ENCODE assay signal across 1 cellular context in the genomic region with DNA sequence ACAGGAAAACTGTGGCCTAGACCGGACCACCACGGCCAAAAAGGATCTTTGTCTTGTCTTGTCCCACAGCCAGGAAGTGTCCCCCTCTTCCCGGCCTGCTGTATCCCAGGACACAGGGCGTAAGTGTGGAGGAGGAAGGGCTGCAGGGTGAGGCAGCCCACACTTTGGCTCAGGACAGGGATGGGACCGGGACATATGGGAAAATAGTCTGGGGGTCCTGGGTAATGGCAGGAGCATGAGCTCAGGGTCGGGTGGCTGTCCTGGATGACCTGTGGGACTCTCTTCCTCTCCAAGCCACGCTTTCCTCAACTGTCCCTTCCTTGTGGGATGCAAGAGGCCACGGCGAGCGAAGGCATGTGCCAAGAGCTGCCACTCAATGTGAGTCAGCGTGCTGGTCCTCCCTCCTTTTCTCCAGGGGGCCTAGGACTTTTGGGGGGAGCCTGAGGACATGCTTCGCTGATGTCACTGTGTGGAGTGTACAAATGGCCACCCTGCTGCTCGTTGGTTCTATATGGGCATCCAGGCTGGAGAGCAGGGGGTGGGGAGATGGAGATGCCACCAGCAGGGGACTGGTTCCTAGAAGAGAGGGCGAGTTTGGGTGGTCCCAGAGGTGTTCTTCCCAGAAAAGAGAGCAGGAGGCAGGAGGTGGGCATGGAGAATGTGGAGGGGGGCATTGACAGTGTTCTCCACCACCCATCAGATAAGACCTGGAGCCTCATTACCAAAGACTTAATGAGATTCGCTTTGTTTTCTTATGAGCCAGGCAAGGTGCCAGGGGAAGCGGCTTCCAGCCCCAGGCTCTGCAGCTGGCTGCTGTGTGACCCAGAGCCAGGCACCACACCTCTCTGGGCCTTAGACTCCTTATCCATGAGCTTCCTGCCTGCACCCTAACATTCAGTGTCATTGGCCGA.
TF ChIP-seq lines count a peak whose summit lies in the region.

No MANE protein-coding gene starts in this region.

TF ChIP-seq in IMR-90, 13 proteins besides CTCF, POLR2A, EP300 and RAD21:
- no peak for TF ChIP-seq BHLHE40 (IDR thresholded peaks at IDR 0.05; ENCODE audit: low read depth, low read length)
- TF ChIP-seq CEBPB (IDR thresholded peaks at IDR 0.05; ENCODE audit: low read depth, low read length): no peak
- no peak for TF ChIP-seq SMC3 (IDR thresholded peaks at IDR 0.05; ENCODE audit: low read depth, low read length)
- TF ChIP-seq USF2 (IDR thresholded peaks at IDR 0.05; ENCODE audit: low read depth, low read length): no peak
- TF ChIP-seq ELK1 (IDR thresholded peaks at IDR 0.05; ENCODE audit: borderline replicate concordance, low read depth, low read length): no peak
- TF ChIP-seq RCOR1 (IDR thresholded peaks at IDR 0.05; ENCODE audit: insufficient replicate concordance, low read length): no peak
- no peak for TF ChIP-seq CHD1 (IDR thresholded peaks at IDR 0.05; ENCODE audit: low read depth, low read length)
- TF ChIP-seq MAFK (IDR thresholded peaks at IDR 0.05; ENCODE audit: low read depth, low read length): no peak
- no peak for TF ChIP-seq MXI1 (IDR thresholded peaks at IDR 0.05; ENCODE audit: borderline replicate concordance, low read depth, low read length)
- no peak for TF ChIP-seq MAZ (IDR thresholded peaks at IDR 0.05; ENCODE audit: borderline replicate concordance, low read depth, low read length)
- TF ChIP-seq FOS (IDR thresholded peaks at IDR 0.05; ENCODE audit: low read depth, low read length): no peak
- no peak for TF ChIP-seq NFE2L2 (IDR thresholded peaks at IDR 0.05; ENCODE audit: low read depth, low read length)
- no peak for TF ChIP-seq RFX5 (IDR thresholded peaks at IDR 0.05; ENCODE audit: low read depth, low read length)
